Comparison of ENCODE assay signal across 9 cellular contexts in genomic region chr11:18617688-18618340, GRCh38. TPM values are rescaled to one million over a fixed set of nuclear protein-coding genes. Genes with fewer than 3 reads are reported as not detected.
DNase-seq lines count a peak whose midpoint lies in the region; ATAC-seq, FAIRE-seq and TF ChIP-seq lines count a peak whose summit lies in the region.
"Had no signal": no experiment of that assay in that cellular context is flagged by ENCODE, and none has a peak within 500 bp of the region (broad histone marks: within the 10 kb centered on the region; RNA-seq: fewer than 3 reads in every experiment).

No MANE protein-coding gene starts in this region.

- no peak overlapping the region for H2AFZ ChIP-seq in mesenchymal stem cell (ENCODE audit: low read depth, low read length)

- H3K27me3 Mint-ChIP-seq in CD8-positive, alpha-beta T cell (ENCODE audit: low read depth): no peaks in the 10 kb centered on the region
- no peaks in the 10 kb centered on the region for H3K27me3 Mint-ChIP-seq in activated T-cell treated with anti-CD3 and anti-CD28 coated beads, Interleukin-2, amount 50 U/mL, for 24 hours

- no peaks in the 10 kb centered on the region for H3K9me3 ChIP-seq in CD8-positive, alpha-beta T cell (ENCODE audit: low read length)
- H3K9me3 ChIP-seq in mesenchymal stem cell (ENCODE audit: control insufficient read depth, low read length) (no peaks in the 10 kb centered on the region), kidney (ENCODE audit: control insufficient read depth in 1 of 2, low read length in 2 of 2) (no peaks in the 10 kb centered on the region)

- H3K9ac ChIP-seq in mesenchymal stem cell (ENCODE audit: low read length): peak overlapping the region; percentile 83
- H3K9ac ChIP-seq in kidney (ENCODE audit: low read length in 2 of 2): no peak overlapping the region

- H2BK12ac ChIP-seq in mesenchymal stem cell (ENCODE audit: low read length in 2 of 2): no peak overlapping the region

- no peak overlapping the region for H3K23ac ChIP-seq in mesenchymal stem cell (ENCODE audit: low read length in 2 of 2)

- intact Hi-C loops in CD8-positive, alpha-beta T cell (cut with DNase I, micrococcal nuclease): loop anchor here in 1 of 2 experiments (1.0 kb wide), 1 partner anchor 16 kb away; the partner anchor contains the start of gene SPTY2D1
- intact Hi-C loops in kidney (cut with DNase I): no loop called here

- H3K4me1 Mint-ChIP-seq in CD8-positive, alpha-beta T cell (ENCODE audit: low read depth): peaks cover 51% of the 10 kb centered on the region
- peaks cover 64% of the 10 kb centered on the region for H3K4me1 Mint-ChIP-seq in activated T-cell treated with anti-CD3 and anti-CD28 coated beads, Interleukin-2, amount 50 U/mL, for 24 hours (ENCODE audit: low read depth)

- H3K27ac ChIP-seq in CD8-positive, alpha-beta T cell (ENCODE audit: low read depth, low read length): no peak overlapping the region
- H3K27ac ChIP-seq in mesenchymal stem cell (ENCODE audit: low read length, poor library complexity, severe bottlenecking) (no peak overlapping the region), kidney (ENCODE audit: low read depth in 2 of 2, low read length in 2 of 2) (no peak overlapping the region)

- 96% methylated on average over 7 of the region's 10 CpGs for WGBS in mesenchymal stem cell

- CTCF ChIA-PET in CD8-positive, alpha-beta T cell (lab: Charles Lee): interaction anchor here (0.9 to 1.5 kb wide), 3 partner anchors 13 to 114 kb away, joined by 3 to 4 read pairs (median 4); no protein-coding TSS in a partner anchor

- no peak for FAIRE-seq in kidney (lab: Jason Lieb, UNC)

- POLR2A ChIA-PET in CD8-positive, alpha-beta T cell (lab: Charles Lee): interaction anchor here (0.5 to 2.7 kb wide), 8 partner anchors 11 to 604 kb away, joined by 3 to 17 read pairs (median 4); partner anchors contain the start of genes SPTY2D1 and TSG101

- no peaks in the 10 kb centered on the region for H3K27me3 ChIP-seq in CD8-positive, alpha-beta T cell (ENCODE audit: insufficient read depth, low read length)
- no peaks in the 10 kb centered on the region for H3K27me3 ChIP-seq in mesenchymal stem cell (ENCODE audit: control insufficient read depth in 1 of 2, insufficient read depth in 1 of 2, low read length in 2 of 2)

- no peak overlapping the region for H2AK5ac ChIP-seq in mesenchymal stem cell (ENCODE audit: low read length, severe bottlenecking)

- H3K14ac ChIP-seq in mesenchymal stem cell (ENCODE audit: low read length in 2 of 2): no peak overlapping the region

- H3K4me1 ChIP-seq in CD8-positive, alpha-beta T cell (ENCODE audit: insufficient read depth, low read length): peaks cover 35% of the 10 kb centered on the region
- H3K4me1 ChIP-seq in mesenchymal stem cell (ENCODE audit: control insufficient read depth, insufficient read depth, low read depth, low read length): peaks cover 3% of the 10 kb centered on the region
- no peaks in the 10 kb centered on the region for H3K4me1 ChIP-seq in kidney (ENCODE audit: control insufficient read depth in 1 of 2, insufficient read depth in 1 of 2, low read depth in 1 of 2, low read length in 2 of 2)

- no peak for TF ChIP-seq CTCF in CD8-positive, alpha-beta T cell (IDR thresholded peaks at IDR 0.05)
- TF ChIP-seq CTCF in kidney (IDR thresholded peaks at IDR 0.05; ENCODE audit: borderline replicate concordance, extremely low read depth, insufficient read depth): no peak

- no peaks in the 10 kb centered on the region for H3K9me3 Mint-ChIP-seq in CD8-positive, alpha-beta T cell
- no peaks in the 10 kb centered on the region for H3K9me3 Mint-ChIP-seq in activated T-cell treated with anti-CD3 and anti-CD28 coated beads, Interleukin-2, amount 50 U/mL, for 24 hours

- no peak overlapping the region for H2BK5ac ChIP-seq in mesenchymal stem cell (ENCODE audit: low read depth, low read length, poor library complexity, severe bottlenecking)

- peak; percentile 71 for ATAC-seq in CD8-positive, alpha-beta T cell
- ATAC-seq in HG02870 (IDR thresholded peaks at IDR 0.05; ENCODE audit: unreplicated experiment) (peak; percentile 43), GM19467 (IDR thresholded peaks at IDR 0.05; ENCODE audit: unreplicated experiment) (no peak), HG02623 (IDR thresholded peaks at IDR 0.05; ENCODE audit: unreplicated experiment) (no peak)

- no peak overlapping the region for H4K8ac ChIP-seq in mesenchymal stem cell (ENCODE audit: low read length)

- H2BK15ac ChIP-seq in mesenchymal stem cell (ENCODE audit: low read depth, poor library complexity, severe bottlenecking): no peak overlapping the region

- H3K4ac ChIP-seq in mesenchymal stem cell (ENCODE audit: low read depth in 1 of 2, low read length in 2 of 2): no peak overlapping the region

- H3K4me3 ChIP-seq in CD8-positive, alpha-beta T cell (ENCODE audit: low read depth, low read length): no peak overlapping the region
- H3K4me3 ChIP-seq in mesenchymal stem cell (ENCODE audit: insufficient read depth in 1 of 2, low read depth in 1 of 2, low read length in 2 of 2): peak overlapping the region in 1 of 2 experiments; percentile 50
- H3K4me3 ChIP-seq in kidney (ENCODE audit: low read length in 2 of 2): no peak overlapping the region

- peaks cover 11% of the 10 kb centered on the region for H3K36me3 ChIP-seq in CD8-positive, alpha-beta T cell (ENCODE audit: insufficient read depth, low read length)
- H3K36me3 ChIP-seq in mesenchymal stem cell (ENCODE audit: control insufficient read depth in 1 of 2, insufficient read depth in 2 of 2, low read depth in 1 of 2, low read length in 2 of 2) (peaks cover 9 to 32% of the 10 kb centered on the region in 2 experiments), kidney (ENCODE audit: control insufficient read depth in 1 of 2, insufficient read depth in 2 of 2, low read length in 2 of 2) (peaks cover 12 to 24% of the 10 kb centered on the region in 2 donors)

- H3K36me3 Mint-ChIP-seq in CD8-positive, alpha-beta T cell: peaks cover 33% of the 10 kb centered on the region
- H3K36me3 Mint-ChIP-seq in activated T-cell treated with anti-CD3 and anti-CD28 coated beads, Interleukin-2, amount 50 U/mL, for 24 hours (ENCODE audit: low read depth): peaks cover 33% of the 10 kb centered on the region

- peak overlapping the region; percentile 60 for H3K4me3 Mint-ChIP-seq in CD8-positive, alpha-beta T cell
- peak overlapping the region; percentile 57 for H3K4me3 Mint-ChIP-seq in activated T-cell treated with anti-CD3 and anti-CD28 coated beads, Interleukin-2, amount 50 U/mL, for 24 hours

- peaks cover 19% of the 10 kb centered on the region for H3K79me1 ChIP-seq in mesenchymal stem cell (replicated peaks; ENCODE audit: low read length, poor library complexity, severe bottlenecking)

- H3K27ac Mint-ChIP-seq in CD8-positive, alpha-beta T cell: peak overlapping the region; percentile 1
- peak overlapping the region; percentile 61 for H3K27ac Mint-ChIP-seq in activated T-cell treated with anti-CD3 and anti-CD28 coated beads, Interleukin-2, amount 50 U/mL, for 24 hours

- H3K18ac ChIP-seq in mesenchymal stem cell (ENCODE audit: low read depth in 1 of 2, low read length in 2 of 2): no peak overlapping the region

- no peak overlapping the region for H2BK120ac ChIP-seq in mesenchymal stem cell (ENCODE audit: low read depth, low read length)

- no peak overlapping the region for H3K4me2 ChIP-seq in mesenchymal stem cell (ENCODE audit: low read length, poor library complexity, severe bottlenecking)

- no peak overlapping the region for H4K91ac ChIP-seq in mesenchymal stem cell (ENCODE audit: low read length)

- DNase-seq in CD8-positive, alpha-beta T cell: peak in 5 of 7 experiments; percentile 24 to 55 (median 25)
- DNase-seq in activated T-cell treated with anti-CD3 and anti-CD28 coated beads, Interleukin-2, amount 50 U/mL, for 24 hours: no peak
- DNase-seq in mesenchymal stem cell (peak; percentile 33), kidney (no peak), NCI-H2196 (lab: John Stamatoyannopoulos, UW; ENCODE audit: unreplicated experiment) (no peak)
- DNase-seq: NCI-H748 treated with DMSO at 0.1 percent for 48 hours had no signal

RNA-seq across cellular contexts. Expression of gene SPTY2D1, which starts 16.3 kb away (rescaled TPM):
- total RNA-seq in CD8-positive, alpha-beta T cell: 10 to 100 TPM; 74.9 to 76.9 TPM
- 13.9 TPM for polyA plus RNA-seq in mesenchymal stem cell (2013, experiment 1 of 2)
- polyA plus RNA-seq in mesenchymal stem cell (2013, experiment 2 of 2): 14.2 TPM
- total RNA-seq in kidney: 21.9 TPM
- 4.8 TPM for polyA plus RNA-seq in kidney (ENCODE audit: insufficient read depth, low read depth, low replicate concordance)

RNA-seq across cellular contexts. Expression of gene MISFA, which starts 18.2 kb away (rescaled TPM):
- total RNA-seq in CD8-positive, alpha-beta T cell: not detected
- 2.3 TPM for polyA plus RNA-seq in mesenchymal stem cell (2013, experiment 1 of 2)
- 2.4 TPM for polyA plus RNA-seq in mesenchymal stem cell (2013, experiment 2 of 2)
- 3.6 TPM for total RNA-seq in kidney
- 6.6 TPM for polyA plus RNA-seq in kidney (ENCODE audit: insufficient read depth, low read depth, low replicate concordance)

RNA-seq across cellular contexts. Expression of gene UEVLD, which starts 29.3 kb away (rescaled TPM):
- total RNA-seq in CD8-positive, alpha-beta T cell: 1 to 10 TPM; 1.1 to 2.1 TPM
- polyA plus RNA-seq in mesenchymal stem cell (2013, experiment 1 of 2): 17.7 TPM
- polyA plus RNA-seq in mesenchymal stem cell (2013, experiment 2 of 2): 18.7 TPM
- 23.1 TPM for total RNA-seq in kidney
- 8.0 TPM for polyA plus RNA-seq in kidney (ENCODE audit: insufficient read depth, low read depth, low replicate concordance)

Comparison
In these comparisons a context has a peak if more than half of its experiments do, and no peak if none do; other contexts are left out.
1. ATAC-seq: peak in CD8-positive, alpha-beta T cell (single experiment) and HG02870 (single experiment); none in GM19467 (single experiment) and HG02623 (single experiment).
2. DNase-seq: peak in CD8-positive, alpha-beta T cell (5 of 7) and mesenchymal stem cell (single experiment); none in activated T-cell treated with anti-CD3 and anti-CD28 coated beads, Interleukin-2, amount 50 U/mL, for 24 hours (single experiment), kidney (single experiment) and NCI-H2196 (single experiment).